29 cellular contexts compared by ENCODE assay signal in genomic region chr18:78735131-78736014, GRCh38.
A peak's percentile ranks its signal among the peaks of the same experiment; 100 is the strongest.
DNase-seq lines count a peak whose midpoint lies in the region; FAIRE-seq and TF ChIP-seq lines count a peak whose summit lies in the region.
"Had no signal": no experiment of that assay in that cellular context is flagged by ENCODE, and none has a peak within 500 bp of the region (broad histone marks: within the 10 kb centered on the region; RNA-seq: fewer than 3 reads in every experiment).

No MANE protein-coding gene starts in this region.

- no peaks in the 10 kb centered on the region for H3K9me3 Mint-ChIP-seq in neural crest cell
- H3K9me3 Mint-ChIP-seq: CD14-positive monocyte had no signal

- peak overlapping the region; percentile 35 for H3K27ac Mint-ChIP-seq in neural crest cell (ENCODE audit: unreplicated experiment)
- H3K27ac Mint-ChIP-seq: CD14-positive monocyte; CD8-positive, alpha-beta memory T cell; GM23338; HFFc6 had no signal

- H3K27me3 ChIP-seq in WERI-Rb-1 (ENCODE audit: insufficient read depth, low read depth, severe bottlenecking) (no peaks in the 10 kb centered on the region), stomach (peaks cover 0 to 28% (median 0%) of the 10 kb centered on the region in 3 donors)
- H3K27me3 ChIP-seq: SJSA1 had no signal

- no peaks in the 10 kb centered on the region for H3K27me3 Mint-ChIP-seq in neural crest cell (ENCODE audit: low read depth)

- no peak for TF ChIP-seq EP300 in stomach (IDR thresholded peaks at IDR 0.05)

- DNase-seq in activated effector memory CD4-positive, alpha-beta T cell treated with anti-CD3 and anti-CD28 coated beads, Interleukin-2, amount 50 U/mL, for 16 hours: peak; percentile 44
- DNase-seq in activated effector memory CD4-positive, alpha-beta T cell treated with Interleukin-2 at 50 U/mL for 16 hours: no peak
- DNase-seq in WERI-Rb-1: peak; percentile 7
- DNase-seq in neural crest cell (ENCODE audit: low read depth, low spot score): no peak
- peak; percentile 23 for DNase-seq in stomach
- DNase-seq in HTR-8/SVneo (ENCODE audit: insufficient read length, low spot score): no peak
- DNase-seq in NCI-H2081 (lab: John Stamatoyannopoulos, UW): no peak
- DNase-seq in NCI-H1092 (lab: John Stamatoyannopoulos, UW): no peak
- DNase-seq: 8988T; ACHN; BE2C; CD8-positive, alpha-beta memory T cell; DMS 273 treated with DMSO at 0.1 percent for 48 hours; DMS79; EL; GDM1; HFFc6; NCI-H1048; NCI-H1417 treated with DMSO at 0.1 percent for 48 hours; NCI-H1694 treated with DMSO at 0.1 percent for 48 hours; NCI-H524; NCI-H748 treated with DMSO at 0.1 percent for 48 hours; PC-3; Right ventricle myocardium superior had no signal

- no peaks in the 10 kb centered on the region for H3K4me1 Mint-ChIP-seq in neural crest cell
- H3K4me1 Mint-ChIP-seq: CD14-positive monocyte, GM23338 had no signal

- no peak overlapping the region for H3K4me3 ChIP-seq in WERI-Rb-1 (ENCODE audit: low read depth, low read length)
- no peak overlapping the region for H3K4me3 ChIP-seq in stomach
- H3K4me3 ChIP-seq: GM12878, GM23338, HAP-1, SJSA1 had no signal

- 89 to 94% (median 92%) methylated on average over 36 to 48 of the region's 48 CpGs for WGBS in stomach, 5 donors

- intact Hi-C loops in stomach (cut with DNase I; ENCODE audit: low total_unique reads): no loop called here

- no peak for FAIRE-seq in HTR-8/SVneo (lab: Jason Lieb, UNC)
- FAIRE-seq: GM12878 had no signal

- H3K36me3 Mint-ChIP-seq in neural crest cell (ENCODE audit: low read depth): no peaks in the 10 kb centered on the region
- H3K36me3 Mint-ChIP-seq: CD14-positive monocyte; CD8-positive, alpha-beta memory T cell had no signal

- TF ChIP-seq CTCF in WERI-Rb-1 (IDR thresholded peaks at IDR 0.05; ENCODE audit: low read depth, low read length) (no peak), neural crest cell (conservative IDR thresholded peaks at IDR 0.05) (no peak), stomach (IDR thresholded peaks at IDR 0.05) (no peak)

- TF ChIP-seq POLR2A in stomach (IDR thresholded peaks at IDR 0.05): no peak

- H3K9me3 ChIP-seq in WERI-Rb-1 (ENCODE audit: severe bottlenecking) (no peaks in the 10 kb centered on the region), stomach (no peaks in the 10 kb centered on the region)
- H3K9me3 ChIP-seq: BE2C, HAP-1 had no signal

- H3K27ac ChIP-seq in WERI-Rb-1: no peak overlapping the region
- no peak overlapping the region for H3K27ac ChIP-seq in stomach
- H3K27ac ChIP-seq: SJSA1 had no signal

- no peaks in the 10 kb centered on the region for H3K36me3 ChIP-seq in WERI-Rb-1
- H3K36me3 ChIP-seq in stomach: no peaks in the 10 kb centered on the region
- H3K36me3 ChIP-seq: BE2C, HAP-1, SJSA1 had no signal

- H3K4me1 ChIP-seq in stomach: no peaks in the 10 kb centered on the region
- H3K4me1 ChIP-seq: BE2C, HAP-1, SJSA1 had no signal

- no peak overlapping the region for H3K4me3 Mint-ChIP-seq in neural crest cell
- H3K4me3 Mint-ChIP-seq: CD14-positive monocyte; CD8-positive, alpha-beta memory T cell; GM23338; HFFc6 had no signal

Comparison
In these comparisons a context has a peak if more than half of its experiments do, and no peak if none do; other contexts are left out.
1. DNase-seq: peak in activated effector memory CD4-positive, alpha-beta T cell treated with anti-CD3 and anti-CD28 coated beads, Interleukin-2, amount 50 U/mL, for 16 hours (single experiment), WERI-Rb-1 (single experiment) and stomach (single experiment); none in activated effector memory CD4-positive, alpha-beta T cell treated with Interleukin-2 at 50 U/mL for 16 hours (single experiment), neural crest cell (single experiment), HTR-8/SVneo (single experiment), NCI-H2081 (0 of 2) and NCI-H1092 (single experiment).